9 cellular contexts compared by ENCODE assay signal in the genomic region with DNA sequence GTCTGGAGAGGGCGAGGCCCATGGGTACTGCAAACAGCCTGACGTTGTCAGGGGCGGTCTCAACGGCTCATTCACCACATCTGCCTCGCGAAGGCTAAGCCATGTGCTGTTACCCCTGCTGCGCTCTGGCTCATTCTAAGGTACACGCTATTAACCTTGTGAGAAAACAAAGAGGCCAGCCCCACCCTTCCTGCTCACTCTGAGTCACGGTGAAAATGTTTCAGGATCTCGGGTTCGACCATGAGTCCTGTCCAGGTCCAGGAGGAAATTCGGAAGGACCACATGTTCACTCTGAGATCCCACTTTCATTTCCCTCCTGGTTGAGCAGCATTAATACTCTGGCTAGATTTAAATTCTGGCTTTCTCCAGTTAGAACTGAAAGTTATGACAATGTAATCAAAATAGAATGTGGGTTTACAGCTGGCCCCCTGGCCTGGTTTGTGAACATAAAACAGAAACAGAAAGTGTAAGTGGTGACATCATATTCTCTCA. TPM values are rescaled to one million over a fixed set of nuclear protein-coding genes. Genes with fewer than 3 reads are reported as not detected.
A peak's percentile ranks its signal among the peaks of the same experiment; 100 is the strongest.
DNase-seq lines count a peak whose midpoint lies in the region; ATAC-seq, FAIRE-seq and TF ChIP-seq lines count a peak whose summit lies in the region.
"Had no signal": no experiment of that assay in that cellular context is flagged by ENCODE, and none has a peak within 500 bp of the region (broad histone marks: within the 10 kb centered on the region; RNA-seq: fewer than 3 reads in every experiment).

No MANE protein-coding gene starts in this region.

- H3K9me3 Mint-ChIP-seq in T-helper 2 cell treated with Interferon-gamma antibody and Interleukin-4, amounts not matched to agents 5 μg/mL and 100 μg/mL, for 36 hours = no peaks in the 10 kb centered on the region
- H3K9me3 Mint-ChIP-seq in osteocyte (ENCODE audit: unreplicated experiment) = no peaks in the 10 kb centered on the region

- peaks cover 10% of the 10 kb centered on the region for H3K27me3 Mint-ChIP-seq in T-helper 2 cell treated with Interferon-gamma antibody and Interleukin-4, amounts not matched to agents 5 μg/mL and 100 μg/mL, for 36 hours (ENCODE audit: low read depth)
- H3K27me3 Mint-ChIP-seq in osteocyte (ENCODE audit: unreplicated experiment) = no peaks in the 10 kb centered on the region

- ATAC-seq in GM19438 (IDR thresholded peaks at IDR 0.05; ENCODE audit: low read depth, unreplicated experiment) = peak; percentile 87
- ATAC-seq in HG03432 (IDR thresholded peaks at IDR 0.05; ENCODE audit: unreplicated experiment) = peak; percentile 88

- peak; percentile 4 for FAIRE-seq in endometrium (lab: Jason Lieb, UNC)

- DNase-seq in Caki2 (ENCODE audit: low read depth) (peak; percentile 95), osteocyte (ENCODE audit: extremely low spot score, unreplicated experiment) (peak; percentile 88), NCI-H526 (lab: John Stamatoyannopoulos, UW) (no peak), KG1 (lab: John Stamatoyannopoulos, UW) (no peak)
- DNase-seq in T-helper 2 cell treated with Interferon-gamma antibody and Interleukin-4, amounts not matched to agents 5 μg/mL and 100 μg/mL, for 36 hours (ENCODE audit: low spot score) = no peak

- in situ Hi-C loops in Caki2 (cut with HindIII; ENCODE audit: low pct_unique_long_range_greater_than_20kb, low sequenced_read_pairs) = no loop called here

- peak overlapping the region; percentile 90 for H3K27ac Mint-ChIP-seq in T-helper 2 cell treated with Interferon-gamma antibody and Interleukin-4, amounts not matched to agents 5 μg/mL and 100 μg/mL, for 36 hours
- H3K27ac Mint-ChIP-seq in osteocyte (ENCODE audit: unreplicated experiment) = peak overlapping the region; percentile 99

- H3K4me3 Mint-ChIP-seq in T-helper 2 cell treated with Interferon-gamma antibody and Interleukin-4, amounts not matched to agents 5 μg/mL and 100 μg/mL, for 36 hours = peak overlapping the region; percentile 62
- H3K4me3 Mint-ChIP-seq in osteocyte (ENCODE audit: unreplicated experiment) = peak overlapping the region; percentile 75

- no peaks in the 10 kb centered on the region for H3K36me3 Mint-ChIP-seq in T-helper 2 cell treated with Interferon-gamma antibody and Interleukin-4, amounts not matched to agents 5 μg/mL and 100 μg/mL, for 36 hours (ENCODE audit: low read depth)
- peaks cover 7% of the 10 kb centered on the region for H3K36me3 Mint-ChIP-seq in osteocyte (ENCODE audit: unreplicated experiment)

- TF ChIP-seq CTCF in osteocyte (IDR thresholded peaks at IDR 0.05) = no peak

- peaks cover 14% of the 10 kb centered on the region for H3K4me1 Mint-ChIP-seq in T-helper 2 cell treated with Interferon-gamma antibody and Interleukin-4, amounts not matched to agents 5 μg/mL and 100 μg/mL, for 36 hours (ENCODE audit: low read depth)
- peaks cover 64% of the 10 kb centered on the region for H3K4me1 Mint-ChIP-seq in osteocyte (ENCODE audit: unreplicated experiment)

RNA-seq across cellular contexts. Expression of a gene that starts 55.2 kb away (rescaled TPM):
- total RNA-seq in Caki2 (2014; rRNA removed; shearing (Covaris generic); ENCODE audit: low replicate concordance) = 52.7 and 53.3 TPM in 2 replicates
- 56.2 and 56.5 TPM in 2 replicates for total RNA-seq in osteocyte
- total RNA-seq: T-helper 1 cell treated with Interleukin-12 subunit alpha and Interleukin-12 subunit beta and Interleukin-4 antibody, amounts not matched to agents 30 ng/mL and 1 ng/mL, for 36 hours had no signal

Comparison
In these comparisons a context has a peak if more than half of its experiments do, and no peak if none do; other contexts are left out.
1. DNase-seq: peak in Caki2 (single experiment) and osteocyte (single experiment); none in T-helper 2 cell treated with Interferon-gamma antibody and Interleukin-4, amounts not matched to agents 5 μg/mL and 100 μg/mL, for 36 hours (single experiment), NCI-H526 (0 of 2) and KG1 (single experiment).